Comparison of ENCODE assay signal across 15 cellular contexts in the genomic region with DNA sequence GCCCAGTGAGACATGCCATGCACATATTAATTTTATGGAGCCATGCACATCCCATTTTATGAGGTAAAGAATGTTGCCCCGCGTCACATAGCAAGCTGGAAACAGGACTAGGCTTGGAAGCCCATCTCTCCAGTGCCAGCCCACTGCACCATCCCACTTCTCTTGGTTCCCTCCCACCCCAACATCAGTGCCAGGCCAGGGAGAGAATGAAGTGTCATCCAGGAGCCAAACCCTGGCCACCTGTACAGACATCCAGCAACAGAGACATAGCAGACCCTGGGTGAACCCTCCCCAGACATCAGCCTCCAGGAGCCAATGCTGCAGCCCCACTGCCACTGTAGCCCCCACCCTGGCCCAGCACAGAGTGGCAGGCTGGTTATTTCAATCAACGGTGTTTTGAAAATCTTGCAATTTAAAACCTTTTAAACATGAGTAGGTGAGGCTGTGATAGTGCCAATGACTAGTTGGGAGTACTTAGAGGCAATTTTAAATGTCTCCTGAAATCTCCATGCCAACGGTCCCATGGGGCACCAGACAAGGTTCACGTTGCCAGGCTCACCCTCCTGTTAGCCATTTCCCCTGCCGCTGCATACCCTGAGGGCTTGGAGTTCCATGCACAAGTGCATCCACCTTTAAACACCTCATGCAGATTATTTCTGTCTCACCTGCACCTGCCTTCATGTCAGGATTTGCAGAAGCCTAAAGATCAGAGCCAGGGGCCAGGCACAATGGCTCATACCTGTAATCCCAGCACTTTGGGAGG. TPM values are rescaled to one million over a fixed set of nuclear protein-coding genes. Genes with fewer than 3 reads are reported as not detected.
DNase-seq lines count a peak whose midpoint lies in the region; ATAC-seq and TF ChIP-seq lines count a peak whose summit lies in the region.
"Had no signal": no experiment of that assay in that cellular context is flagged by ENCODE, and none has a peak within 500 bp of the region (broad histone marks: within the 10 kb centered on the region; RNA-seq: fewer than 3 reads in every experiment).

No MANE protein-coding gene starts in this region.

- no peaks in the 10 kb centered on the region for H3K4me1 Mint-ChIP-seq in osteocyte (ENCODE audit: unreplicated experiment)

- DNase-seq in NCI-H1105 treated with DMSO at 0.1 percent for 48 hours (lab: John Stamatoyannopoulos, UW) (peak; percentile 6), NCI-H187 (lab: John Stamatoyannopoulos, UW) (peak; percentile 23 to 39), NCI-H345 (lab: John Stamatoyannopoulos, UW) (peak; percentile 86), osteocyte (ENCODE audit: extremely low spot score, unreplicated experiment) (peak; percentile 57), CD1c-positive myeloid dendritic cell (ENCODE audit: extremely low spot score) (no peak)
- no peak for DNase-seq in effector CD4-positive, alpha-beta T cell
- DNase-seq: BE2C; Calu3; CD4-positive, alpha-beta memory T cell; DMS53; HCEC 1CT; NCI-H524; RPMI8226 had no signal

- H3K27me3 Mint-ChIP-seq in osteocyte (ENCODE audit: unreplicated experiment): no peaks in the 10 kb centered on the region

- no peak overlapping the region for H3K4me3 Mint-ChIP-seq in osteocyte (ENCODE audit: unreplicated experiment)
- H3K4me3 Mint-ChIP-seq: CD4-positive, alpha-beta memory T cell; T-helper 1 cell treated with Interleukin-12 subunit alpha and Interleukin-12 subunit beta and Interleukin-4 antibody, amounts not matched to agents 30 μg/mL and 1 μg/mL, for 36 hours had no signal

- TF ChIP-seq CTCF in osteocyte (IDR thresholded peaks at IDR 0.05): no peak

- H3K36me3 Mint-ChIP-seq in osteocyte (ENCODE audit: unreplicated experiment): no peaks in the 10 kb centered on the region

- peaks cover 12% of the 10 kb centered on the region for H3K9me3 Mint-ChIP-seq in osteocyte (ENCODE audit: unreplicated experiment)

- no peak overlapping the region for H3K27ac Mint-ChIP-seq in osteocyte (ENCODE audit: unreplicated experiment)
- H3K27ac Mint-ChIP-seq: CD4-positive, alpha-beta memory T cell; T-helper 1 cell treated with Interleukin-12 subunit alpha and Interleukin-12 subunit beta and Interleukin-4 antibody, amounts not matched to agents 30 μg/mL and 1 μg/mL, for 36 hours had no signal

- no peak for ATAC-seq in HG03025 (IDR thresholded peaks at IDR 0.05; ENCODE audit: low FRiP score, unreplicated experiment)

RNA-seq across cellular contexts. Expression of gene VSTM2B, which starts 34.7 kb away (rescaled TPM):
- not detected in 2 replicates for total RNA-seq in osteocyte
- total RNA-seq: Calu3; CD4-positive, alpha-beta memory T cell had no signal

RNA-seq across cellular contexts. Expression of gene POP4, which starts 45.6 kb away (rescaled TPM):
- total RNA-seq in osteocyte: 57.3 and 61.7 TPM in 2 replicates

Comparison
In these comparisons a context has a peak if more than half of its experiments do, and no peak if none do; other contexts are left out.
1. DNase-seq: peak in NCI-H1105 treated with DMSO at 0.1 percent for 48 hours (single experiment), NCI-H187 (2 of 2), NCI-H345 (single experiment) and osteocyte (single experiment); none in effector CD4-positive, alpha-beta T cell (single experiment) and CD1c-positive myeloid dendritic cell (single experiment).